21 cellular contexts compared by ENCODE assay signal in genomic region chr7:22900784-22901183, GRCh38.
"Had no signal": no experiment of that assay in that cellular context is flagged by ENCODE, and none has a peak within 500 bp of the region (broad histone marks: within the 10 kb centered on the region; RNA-seq: fewer than 3 reads in every experiment).

No MANE protein-coding gene starts in this region.

- H3K27ac ChIP-seq: adrenal gland, coronary artery, SK-N-MC, WERI-Rb-1 had no signal

- DNase-seq: activated CD4-positive, alpha-beta T cell treated with anti-CD3 and anti-CD28 coated beads for 48 hours; activated CD4-positive, alpha-beta T cell treated with anti-CD3 and anti-CD28 coated beads, Interleukin-2, amount 50 U/mL, for 4 hours; activated CD8-positive, alpha-beta memory T cell treated with anti-CD3 and anti-CD28 coated beads, Interleukin-2, amount 50 U/mL, for 48 hours; activated CD8-positive, alpha-beta T cell treated with anti-CD3 and anti-CD28 coated beads, Interleukin-2, amount 10 ng/mL, durations not matched to agents 7 days and 5 days; activated naive CD4-positive, alpha-beta T cell treated with anti-CD3 and anti-CD28 coated beads, Interleukin-2, amount 50 U/mL, for 16 hours; activated naive CD8-positive, alpha-beta T cell treated with anti-CD3 and anti-CD28 coated beads, Interleukin-2, amount 10 ng/mL, durations not matched to agents 7 days and 5 days; activated T-cell treated with anti-CD3 and anti-CD28 coated beads, Interleukin-2, amount 50 U/mL, for 1 hour; adrenal gland; anterior cingulate cortex; central memory CD4-positive, alpha-beta T cell; MV-4-11; NCI-H1436; NCI-H1694 treated with DMSO at 0.1 percent for 48 hours; NCI-H345; NCI-H510A treated with DMSO at 0.1 percent for 48 hours; T-helper 1 cell; WERI-Rb-1 had no signal

- H3K4me1 ChIP-seq: adrenal gland had no signal

- H3K36me3 ChIP-seq: adrenal gland, WERI-Rb-1 had no signal

- H3K4me3 ChIP-seq: adrenal gland, coronary artery, SK-N-MC had no signal

- FAIRE-seq: bronchial epithelial cell had no signal

- ATAC-seq: activated CD8-positive, alpha-beta T cell treated with anti-CD3 and anti-CD28 coated beads, Interleukin-2, amount 10 ng/mL, durations not matched to agents 7 days and 5 days; Right ventricle myocardium inferior had no signal

- H3K27me3 ChIP-seq: adrenal gland had no signal
